Comparison of ENCODE assay signal across 1 cellular context in the genomic region with DNA sequence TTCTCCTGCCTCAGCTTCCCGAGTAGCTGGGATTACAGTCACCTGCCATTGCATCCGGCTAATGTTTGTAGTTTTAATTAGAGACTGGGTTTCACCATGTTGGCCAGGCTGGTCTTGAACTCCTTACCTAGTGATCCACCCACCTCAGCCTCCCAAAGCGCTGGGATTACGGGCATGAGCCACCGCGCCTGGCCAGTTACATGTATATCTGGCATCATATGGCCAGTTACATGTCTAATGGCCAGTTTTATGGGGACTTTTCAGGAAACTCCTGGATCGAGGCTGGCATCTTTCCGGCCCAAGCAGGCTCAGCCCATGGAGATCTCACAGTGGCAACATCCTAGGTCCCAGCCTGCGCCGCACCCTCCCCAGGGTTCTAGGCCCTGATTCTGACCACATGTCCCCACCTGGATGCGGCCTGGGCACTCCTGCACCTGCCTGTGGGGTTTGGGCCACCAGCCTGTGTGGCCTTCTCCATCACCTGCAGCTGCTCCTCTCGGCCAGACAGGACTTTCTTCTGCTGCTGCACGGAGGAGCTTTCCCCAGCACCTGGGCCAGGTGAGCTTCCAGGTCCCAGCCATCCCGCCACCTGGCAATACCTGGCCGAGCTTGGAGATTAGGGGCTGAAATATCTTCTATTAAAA.
TF ChIP-seq lines count a peak whose summit lies in the region.

No MANE protein-coding gene starts in this region.

TF ChIP-seq in HepG2, 621 proteins besides CTCF, POLR2A, EP300 and RAD21:
- TF ChIP-seq NPAS2 (CRISPR knock-in tag; IDR thresholded peaks at IDR 0.05; ENCODE audit: borderline replicate concordance) (no peak), ELF4 (CRISPR knock-in tag; IDR thresholded peaks at IDR 0.05; ENCODE audit: borderline replicate concordance) (no peak), HOXA9 (CRISPR knock-in tag; IDR thresholded peaks at IDR 0.05; ENCODE audit: borderline replicate concordance) (no peak), SRF (IDR thresholded peaks at IDR 0.05; ENCODE audit: low read depth, low read length) (no peak)
TF ChIP-seq in HepG2: peak in this region for 0.
